ENCODE assay signal across 24 cellular contexts in the genomic region with DNA sequence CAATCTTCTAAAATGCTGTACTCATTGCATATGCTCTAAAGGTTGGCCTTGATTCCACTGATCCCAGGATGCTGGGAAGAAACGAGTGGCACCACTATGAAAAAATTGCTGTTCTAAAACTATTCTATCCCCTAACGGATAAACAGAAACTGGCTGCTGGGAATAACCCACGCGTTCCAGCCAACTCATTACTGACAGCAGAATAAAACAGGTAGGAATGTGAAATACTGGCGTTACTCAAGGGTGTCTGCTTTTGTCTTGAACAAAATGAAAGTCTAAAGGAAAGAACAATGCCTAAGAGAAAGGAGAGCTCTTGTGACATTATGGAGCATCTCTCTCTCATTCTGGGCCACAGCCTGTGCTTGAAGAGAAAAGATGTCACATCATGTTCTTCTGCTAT.
"Had no signal": no experiment of that assay in that cellular context is flagged by ENCODE, and none has a peak within 500 bp of the region (broad histone marks: within the 10 kb centered on the region; RNA-seq: fewer than 3 reads in every experiment).

No MANE protein-coding gene starts in this region.

- H3K9me3 Mint-ChIP-seq: activated B cell treated with CpG ODN at 0.5 μM for 24 hours; activated naive CD4-positive, alpha-beta T cell treated with anti-CD3 and anti-CD28 coated beads, Interleukin-2, amount 50 U/mL, for 72 hours; activated T-cell treated with anti-CD3 and anti-CD28 coated beads, Interleukin-2, amount 50 U/mL, for 24 hours; nephron progenitor cell had no signal

- H3K4me3 ChIP-seq: adrenal gland, gastroesophageal sphincter, lung, testis, upper lobe of left lung had no signal

- H3K4me1 Mint-ChIP-seq: activated B cell treated with CpG ODN at 0.5 μM for 24 hours; activated CD4-positive, alpha-beta T cell treated with anti-CD3 and anti-CD28 coated beads for 36 hours had no signal

- H3K4me1 ChIP-seq: testis had no signal

- H3K9me3 ChIP-seq: adrenal gland, gastroesophageal sphincter, testis, upper lobe of left lung had no signal

- H3K4me3 Mint-ChIP-seq: activated B cell treated with CpG ODN at 0.5 μM for 24 hours; activated CD4-positive, alpha-beta T cell treated with anti-CD3 and anti-CD28 coated beads for 36 hours; activated T-cell treated with anti-CD3 and anti-CD28 coated beads, Interleukin-2, amount 50 U/mL, for 24 hours; activated T-helper 17 cell treated with anti-CD3 and anti-CD28 coated beads, Interleukin-2, amount 50 U/mL, for 72 hours; nephron progenitor cell had no signal

- H3K36me3 Mint-ChIP-seq: activated naive CD4-positive, alpha-beta T cell treated with anti-CD3 and anti-CD28 coated beads, Interleukin-2, amount 50 U/mL, for 72 hours had no signal

- H3K27ac ChIP-seq: adrenal gland, epithelial cell of prostate, gastroesophageal sphincter, testis, upper lobe of left lung had no signal

- H3K27ac Mint-ChIP-seq: activated B cell treated with CpG ODN at 0.5 μM for 24 hours; activated CD4-positive, alpha-beta T cell treated with anti-CD3 and anti-CD28 coated beads for 36 hours; activated naive CD4-positive, alpha-beta T cell treated with anti-CD3 and anti-CD28 coated beads, Interleukin-2, amount 50 U/mL, for 72 hours; activated T-cell treated with anti-CD3 and anti-CD28 coated beads, Interleukin-2, amount 50 U/mL, for 24 hours; activated T-helper 17 cell treated with anti-CD3 and anti-CD28 coated beads, Interleukin-2, amount 50 U/mL, for 72 hours; nephron progenitor cell had no signal

- ATAC-seq: activated CD4-positive, alpha-beta T cell treated with anti-CD3 and anti-CD28 coated beads for 36 hours; activated naive CD4-positive, alpha-beta T cell treated with anti-CD3 and anti-CD28 coated beads, Interleukin-2, amount 50 U/mL, for 72 hours; activated T-helper 17 cell treated with anti-CD3 and anti-CD28 coated beads, Interleukin-2, amount 50 U/mL, for 72 hours; gastroesophageal sphincter; left lobe of liver; sciatic nerve had no signal

- H3K27me3 ChIP-seq: adrenal gland, gastroesophageal sphincter, testis, upper lobe of left lung had no signal

- H3K36me3 ChIP-seq: adrenal gland, gastroesophageal sphincter, upper lobe of left lung had no signal

- DNase-seq: activated B cell treated with CpG ODN at 0.5 μM for 24 hours; activated CD4-positive, alpha-beta T cell treated with anti-CD3 and anti-CD28 coated beads for 36 hours; activated CD4-positive, alpha-beta T cell treated with anti-CD3 and anti-CD28 coated beads, Interleukin-2, amount 50 U/mL, for 4 hours; activated CD8-positive, alpha-beta memory T cell treated with anti-CD3 and anti-CD28 coated beads for 24 hours; activated CD8-positive, alpha-beta memory T cell treated with anti-CD3 and anti-CD28 coated beads, Interleukin-2, amount 50 U/mL, for 4 hours; activated T-cell treated with anti-CD3 and anti-CD28 coated beads, Interleukin-2, amount 50 U/mL, for 24 hours; adrenal gland; cerebellar nuclear complex; kidney; nephron progenitor cell; occipital lobe; posterior cingulate gyrus; stimulated activated CD4-positive, alpha-beta T cell treated with anti-CD3 and anti-CD28 coated beads, Interleukin-2, amount 100 ng/mL, for 48 hours; stimulated activated naive CD4-positive, alpha-beta T cell; T-helper 9 cell; testis; upper lobe of left lung had no signal
